Comparison of ENCODE assay signal across 8 cellular contexts in the genomic region with DNA sequence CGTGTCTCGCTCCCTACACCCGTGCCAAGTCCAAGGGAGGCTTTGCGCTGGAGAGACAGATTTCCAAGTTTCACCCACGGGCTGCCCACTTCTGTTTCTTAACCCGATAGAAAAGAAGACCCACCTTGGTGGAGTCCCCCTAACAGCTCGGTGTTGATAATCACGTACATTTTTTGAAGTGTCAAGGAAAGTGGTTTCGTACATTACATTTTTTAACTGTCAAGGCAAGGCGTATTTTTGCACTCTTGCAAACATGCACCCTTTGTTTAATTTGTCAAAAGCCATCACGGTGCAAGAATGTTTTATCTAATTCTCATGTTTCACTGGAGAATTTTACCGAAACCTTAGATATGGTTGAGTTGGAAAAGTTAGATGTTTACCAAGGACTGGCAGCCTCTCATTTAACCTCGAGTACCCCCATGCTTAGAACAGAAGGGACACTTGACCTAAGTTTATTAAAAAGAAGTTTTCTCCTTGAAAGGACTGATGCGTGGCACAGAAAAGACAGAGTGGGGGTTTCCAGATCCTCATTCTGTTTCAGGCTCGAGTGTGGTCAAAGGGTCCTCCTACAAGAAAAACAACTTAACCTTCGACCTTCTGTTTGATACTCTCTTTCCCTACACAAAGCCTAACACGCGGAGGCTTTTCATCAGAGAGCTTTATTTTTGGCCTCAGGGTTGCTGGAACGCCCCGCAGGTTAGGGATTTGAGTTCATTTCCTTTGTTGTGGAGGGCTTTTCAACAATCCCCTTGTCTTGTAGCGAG. TPM values are rescaled to one million over a fixed set of nuclear protein-coding genes. Genes with fewer than 3 reads are reported as not detected.
DNase-seq lines count a peak whose midpoint lies in the region; ATAC-seq and TF ChIP-seq lines count a peak whose summit lies in the region.

No MANE protein-coding gene starts in this region.

- peaks cover 7% of the 10 kb centered on the region for H3K4me1 Mint-ChIP-seq in central memory CD8-positive, alpha-beta T cell

- in situ Hi-C loops in IMR-90 (cut with MboI; ENCODE audit: low sequenced_read_pairs): no loop called here

- peak overlapping the region; percentile 0 for H2BK5ac ChIP-seq in IMR-90 (ENCODE audit: low read depth, low read length, poor library complexity, severe bottlenecking)

- H2BK120ac ChIP-seq in IMR-90 (ENCODE audit: low read depth, low read length): peak overlapping the region; percentile 59

- peak overlapping the region; percentile 87 for H2AFZ ChIP-seq in IMR-90 (replicated peaks; ENCODE audit: low read length, poor library complexity)

- H4K20me1 ChIP-seq in IMR-90 (ENCODE audit: insufficient read depth, low read length): peaks cover 8% of the 10 kb centered on the region; the same call in 1 of the 2 replicates

- H3K9ac ChIP-seq in IMR-90 (ENCODE audit: low read depth, low read length): peak overlapping the region; percentile 88

- TF ChIP-seq CTCF in AG09309 (IDR thresholded peaks at IDR 0.05; ENCODE audit: control insufficient read depth, insufficient read depth, low read depth, low read length, missing control alignments): no peak
- TF ChIP-seq CTCF in IMR-90 (conservative IDR thresholded peaks at IDR 0.05; ENCODE audit: low read depth, low read length): no peak
- no peak for TF ChIP-seq CTCF in lower leg skin (IDR thresholded peaks at IDR 0.05)

- no peaks in the 10 kb centered on the region for H3K36me3 ChIP-seq in IMR-90 (ENCODE audit: control insufficient read depth, insufficient read depth, low read length)

- peak overlapping the region; percentile 97 for H3K4me2 ChIP-seq in IMR-90 (ENCODE audit: low read depth, low read length)

- H4K8ac ChIP-seq in IMR-90 (ENCODE audit: low read depth in 2 of 2, low read length in 2 of 2): peak overlapping the region in 1 of 2 experiments; percentile 49; a peak in 2 of 4 replicates

- H2BK20ac ChIP-seq in IMR-90 (ENCODE audit: low read depth, low read length): peak overlapping the region; percentile 3; the same call in 1 of the 2 replicates

- H2BK15ac ChIP-seq in IMR-90 (ENCODE audit: low read depth, low read length): peak overlapping the region; percentile 58; the same call in 2 of the 3 replicates

- H3K4me3 ChIP-seq in AG09309 (ENCODE audit: control insufficient read depth, low read depth, low read length): peak overlapping the region; percentile 50
- H3K4me3 ChIP-seq in IMR-90 (ENCODE audit: insufficient read depth, low read depth, low read length): peak overlapping the region; percentile 53
- H3K4me3 ChIP-seq in lower leg skin (ENCODE audit: low read depth, poor library complexity, severe bottlenecking): no peak overlapping the region

- peak overlapping the region; percentile 89 for H3K18ac ChIP-seq in IMR-90 (ENCODE audit: low read depth, low read length)

- no peak for TF ChIP-seq RAD21 in IMR-90 (IDR thresholded peaks at IDR 0.05; ENCODE audit: low read length)

- no peak for ATAC-seq in IMR-90 (ENCODE audit: low read depth)
- peak; percentile 29 for ATAC-seq in central memory CD8-positive, alpha-beta T cell (replicated peaks; ENCODE audit: extremely low read depth, poor library complexity, severe bottlenecking)

- peak overlapping the region; percentile 1; the same call in 1 of the 2 replicates for H4K91ac ChIP-seq in IMR-90 (ENCODE audit: insufficient read depth, low read depth, low read length)

- no peak overlapping the region for H2AK9ac ChIP-seq in IMR-90 (replicated peaks; ENCODE audit: low read depth, low read length, poor library complexity)

- H3K23ac ChIP-seq in IMR-90 (ENCODE audit: low read depth, low read length): peak overlapping the region; percentile 78

- DNase-seq in AG09309 (ENCODE audit: low read depth): no peak
- peak; percentile 42 for DNase-seq in IMR-90
- no peak for DNase-seq in central memory CD8-positive, alpha-beta T cell (ENCODE audit: low spot score in 2 of 2)
- DNase-seq in midbrain (lab: John Stamatoyannopoulos, UW): peak; percentile 63
- DNase-seq in SW480 (ENCODE audit: low spot score): no peak
- DNase-seq in DMS53 treated with DMSO at 0.1 percent for 48 hours (lab: John Stamatoyannopoulos, UW; ENCODE audit: unreplicated experiment): no peak
- DNase-seq in dedifferentiated amniotic fluid mesenchymal stem cell (ENCODE audit: extremely low spot score): no peak
- no peak for DNase-seq in lower leg skin (ENCODE audit: low spot score in 2 of 2)

- BruUV-seq in IMR-90 (replicated peaks; lab: Mats Ljungman, UMichigan): no TSS peak

- H3K36me3 Mint-ChIP-seq in central memory CD8-positive, alpha-beta T cell (ENCODE audit: insufficient read depth): no peaks in the 10 kb centered on the region

- peak overlapping the region; percentile 16; the same call in 1 of the 2 replicates for H2AK5ac ChIP-seq in IMR-90 (ENCODE audit: low read depth, low read length)

- TF ChIP-seq POLR2A in IMR-90 (IDR thresholded peaks at IDR 0.05; ENCODE audit: low read depth, low read length): no peak
- TF ChIP-seq POLR2A in lower leg skin (IDR thresholded peaks at IDR 0.05): no peak

- peaks cover 0 to 21% of the 10 kb centered on the region in 2 experiments; a peak in 3 of 4 replicates for H3K79me1 ChIP-seq in IMR-90 (ENCODE audit: low read depth in 1 of 2, low read length in 2 of 2)

- no peak overlapping the region for H3K27ac Mint-ChIP-seq in central memory CD8-positive, alpha-beta T cell (ENCODE audit: low read depth)

- intact Hi-C loops in IMR-90 (cut with micrococcal nuclease) (loop anchor here (5.0 kb wide), 2 partner anchors 109 to 441 kb away; partner anchors contain the start of genes PPP4R2 and RYBP), lower leg skin (cut with DNase I; ENCODE audit: low total_unique reads) (no loop called here)

- no peaks in the 10 kb centered on the region for H3K9me3 ChIP-seq in IMR-90 (ENCODE audit: control insufficient read depth, insufficient read depth, low read length)

- peaks cover 12% of the 10 kb centered on the region for H3K9me1 ChIP-seq in IMR-90 (ENCODE audit: insufficient read depth, low read length)

- peak overlapping the region; percentile 85 for H4K5ac ChIP-seq in IMR-90 (ENCODE audit: low read depth, low read length)

- H3K27me3 ChIP-seq in IMR-90 (ENCODE audit: control insufficient read depth, insufficient read depth, low read length): no peaks in the 10 kb centered on the region

- H3K4ac ChIP-seq in IMR-90 (ENCODE audit: low read depth, low read length): peak overlapping the region; percentile 62

- H3K27me3 Mint-ChIP-seq in central memory CD8-positive, alpha-beta T cell: peaks cover 92% of the 10 kb centered on the region

- CTCF ChIA-PET in IMR-90 (lab: Yijun Ruan, JAX): interaction anchor here (1.0 kb wide), 1 partner anchor 37 kb away, joined by 3 read pairs; no protein-coding TSS in a partner anchor

- no CpG with 5 or more reads among the region's 21 CpGs for WGBS in IMR-90 (ENCODE audit: extremely low coverage in 2 of 2, insufficient read length in 1 of 2), 2 experiments
- 17 to 22% methylated on average over 21 of the region's 21 CpGs for WGBS in lower leg skin, 2 donors

- dilution Hi-C loops in IMR-90 (cut with HindIII; ENCODE audit: low sequenced_read_pairs, unreplicated experiment): no loop called here

- H3K9me3 Mint-ChIP-seq in central memory CD8-positive, alpha-beta T cell: no peaks in the 10 kb centered on the region

- peak overlapping the region; percentile 39 for H3K14ac ChIP-seq in IMR-90 (replicated peaks; ENCODE audit: low read depth, low read length)

- peak overlapping the region; percentile 24; the same call in 1 of the 2 replicates for H3K56ac ChIP-seq in IMR-90 (ENCODE audit: extremely low read depth, insufficient read depth, low read length)

- H3K4me3 Mint-ChIP-seq in central memory CD8-positive, alpha-beta T cell: no peak overlapping the region

- H3K4me1 ChIP-seq in IMR-90 (ENCODE audit: control insufficient read depth, insufficient read depth, low read length): peaks cover 21% of the 10 kb centered on the region

- POLR2A ChIA-PET in IMR-90 (lab: Charles Lee; ENCODE audit: unreplicated experiment): interaction anchor here (0.6 kb wide), 1 partner anchor 194 kb away, joined by 3 read pairs; no protein-coding TSS in a partner anchor

- peak overlapping the region; percentile 76 for H3K27ac ChIP-seq in IMR-90 (ENCODE audit: insufficient read depth, low read length)

TF ChIP-seq in IMR-90, 13 proteins besides CTCF, POLR2A, EP300 and RAD21:
- TF ChIP-seq MAFK (IDR thresholded peaks at IDR 0.05; ENCODE audit: low read depth, low read length): no peak
- TF ChIP-seq RFX5 (IDR thresholded peaks at IDR 0.05; ENCODE audit: low read depth, low read length): no peak
- TF ChIP-seq MXI1 (IDR thresholded peaks at IDR 0.05; ENCODE audit: borderline replicate concordance, low read depth, low read length): no peak
- TF ChIP-seq CEBPB (IDR thresholded peaks at IDR 0.05; ENCODE audit: low read depth, low read length): no peak
- TF ChIP-seq USF2 (IDR thresholded peaks at IDR 0.05; ENCODE audit: low read depth, low read length): no peak
- TF ChIP-seq RCOR1 (IDR thresholded peaks at IDR 0.05; ENCODE audit: insufficient replicate concordance, low read length): no peak
- TF ChIP-seq BHLHE40 (IDR thresholded peaks at IDR 0.05; ENCODE audit: low read depth, low read length): no peak
- TF ChIP-seq NFE2L2 (IDR thresholded peaks at IDR 0.05; ENCODE audit: low read depth, low read length): no peak

RNA-seq across cellular contexts. Expression of gene GXYLT2, which starts 0.9 kb away (rescaled TPM):
- 11.1 and 11.4 TPM in 2 replicates for total RNA-seq in IMR-90 (2012; rRNA removed)
- polyA plus RNA-seq in IMR-90 (2012; rRNA removed): 4.8 and 5.7 TPM in 2 replicates
- 3.4 and 4.0 TPM in 2 replicates for polyA plus RNA-seq in IMR-90 (2012; cell fraction: cytosol; rRNA removed)
- 1.4 and 7.8 TPM in 2 replicates for polyA plus RNA-seq in IMR-90 (2012; cell fraction: nucleus; rRNA removed; ENCODE audit: low replicate concordance)
- total RNA-seq in lower leg skin: 1 to 10 TPM in 3 of 4 donors, under 1 TPM in 1; 0.72 to 6.8 (median 2.3) TPM

RNA-seq across cellular contexts. Expression of gene SHQ1, which starts 40.5 kb away (rescaled TPM):
- total RNA-seq in IMR-90 (2012; rRNA removed): 19.4 and 28.6 TPM in 2 replicates
- polyA plus RNA-seq in IMR-90 (2012; rRNA removed): 8.1 and 10.4 TPM in 2 replicates
- polyA plus RNA-seq in IMR-90 (2012; cell fraction: cytosol; rRNA removed): 3.2 and 4.4 TPM in 2 replicates
- 1.8 and 9.9 TPM in 2 replicates for polyA plus RNA-seq in IMR-90 (2012; cell fraction: nucleus; rRNA removed; ENCODE audit: low replicate concordance)
- total RNA-seq in lower leg skin: 10 to 100 TPM in 2 of 4 donors, 1 to 10 TPM in 2; 9.7 to 17.2 (median 12.2) TPM

Comparison
In these comparisons a context has a peak if more than half of its experiments do, and no peak if none do; other contexts are left out.
1. DNase-seq: peak in IMR-90 (single experiment) and midbrain (single experiment); none in AG09309 (single experiment), central memory CD8-positive, alpha-beta T cell (0 of 2), SW480 (single experiment), DMS53 treated with DMSO at 0.1 percent for 48 hours (single experiment), dedifferentiated amniotic fluid mesenchymal stem cell (single experiment) and lower leg skin (0 of 2).